Comparison of ENCODE assay signal across 26 cellular contexts in the genomic region with DNA sequence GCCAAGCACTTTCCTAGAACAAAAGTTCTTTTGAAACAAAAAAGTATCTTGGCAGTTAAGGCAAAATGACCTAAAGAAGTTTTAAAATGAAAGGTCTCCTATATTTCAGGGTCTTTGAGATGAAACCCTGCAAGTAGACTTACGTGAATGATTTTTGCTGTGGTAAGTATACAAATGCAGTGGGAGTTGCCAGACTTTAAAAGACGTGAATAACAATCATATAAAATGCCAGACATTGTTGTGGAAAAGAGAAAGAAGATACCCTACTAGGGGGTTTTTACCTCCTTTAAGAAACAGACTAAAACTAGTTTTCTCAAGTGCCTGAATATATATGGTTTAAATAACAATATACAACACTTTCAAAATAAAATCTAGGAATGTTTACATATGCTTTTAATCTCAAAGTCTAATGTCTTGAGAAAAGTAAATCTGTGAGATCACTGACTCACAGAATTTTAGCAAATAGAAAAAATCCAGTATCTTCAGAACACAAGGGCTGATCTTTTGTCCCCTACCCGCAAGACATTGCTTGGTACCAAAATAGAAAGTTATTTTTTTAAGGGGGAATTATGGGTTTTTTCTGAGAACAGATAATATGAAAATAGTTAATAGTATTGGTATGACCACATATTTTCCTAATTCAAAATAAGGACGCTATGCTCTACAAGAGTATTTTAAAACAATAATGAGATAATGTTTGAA. TPM values are rescaled to one million over a fixed set of nuclear protein-coding genes. Genes with fewer than 3 reads are reported as not detected.
DNase-seq lines count a peak whose midpoint lies in the region; ATAC-seq and TF ChIP-seq lines count a peak whose summit lies in the region.
"Had no signal": no experiment of that assay in that cellular context is flagged by ENCODE, and none has a peak within 500 bp of the region (broad histone marks: within the 10 kb centered on the region; RNA-seq: fewer than 3 reads in every experiment).

No MANE protein-coding gene starts in this region.

- H3K4me1 Mint-ChIP-seq in chondrocyte (ENCODE audit: low read depth): peaks cover 27% of the 10 kb centered on the region
- H3K4me1 Mint-ChIP-seq: activated naive CD4-positive, alpha-beta T cell treated with anti-CD3 and anti-CD28 coated beads, Interleukin-2, amount 10 ng/mL, durations not matched to agents 7 days and 5 days; stimulated activated naive CD8-positive, alpha-beta T cell treated with anti-CD3 and anti-CD28 coated beads, Interleukin-15, amount 100 ng/mL, for 72 hours had no signal

- DNase-seq in breast epithelium (ENCODE audit: low spot score in 2 of 2): no peak
- DNase-seq in mammary epithelial cell: no peak
- DNase-seq in chondrocyte (ENCODE audit: low spot score): no peak
- DNase-seq in thoracic aorta (ENCODE audit: low spot score): no peak
- DNase-seq in activated effector memory CD4-positive, alpha-beta T cell treated with Interleukin-2 at 50 U/mL for 16 hours: no peak
- no peak for DNase-seq in T-helper 2 cell
- no peak for DNase-seq in NCI-H1694 (lab: John Stamatoyannopoulos, UW)
- DNase-seq: activated CD8-positive, alpha-beta T cell treated with anti-CD3 and anti-CD28 coated beads, Interleukin-2, amount 10 ng/mL, durations not matched to agents 7 days and 5 days; activated naive CD4-positive, alpha-beta T cell treated with anti-CD3 and anti-CD28 coated beads, Interleukin-2, amount 10 ng/mL, durations not matched to agents 7 days and 5 days; activated T-cell treated with anti-CD3 and anti-CD28 coated beads, Interleukin-2, amount 50 U/mL, for 1 hour; colonic mucosa; DND-41; foreskin fibroblast; hippocampal formation; kidney; NCI-H1105; NCI-H2081 treated with DMSO at 0.1 percent for 48 hours; small intestine; stimulated activated CD4-positive, alpha-beta T cell treated with anti-CD3 and anti-CD28 coated beads, Interleukin-4, amount 100 ng/mL, for 24 hours; stimulated activated naive CD8-positive, alpha-beta T cell treated with anti-CD3 and anti-CD28 coated beads, Interleukin-15, amount 100 ng/mL, for 72 hours; T1000; upper lobe of left lung had no signal

- no peaks in the 10 kb centered on the region for H4K20me1 ChIP-seq in mammary epithelial cell (ENCODE audit: insufficient read depth, low read length)

- H3K27me3 Mint-ChIP-seq in chondrocyte (ENCODE audit: low read depth): no peaks in the 10 kb centered on the region
- H3K27me3 Mint-ChIP-seq: stimulated activated naive CD8-positive, alpha-beta T cell treated with anti-CD3 and anti-CD28 coated beads, Interleukin-15, amount 100 ng/mL, for 72 hours had no signal

- no peak for TF ChIP-seq POLR2A in breast epithelium (IDR thresholded peaks at IDR 0.05)

- no peaks in the 10 kb centered on the region for H3K9me3 Mint-ChIP-seq in chondrocyte (ENCODE audit: low read depth)
- H3K9me3 Mint-ChIP-seq: activated naive CD4-positive, alpha-beta T cell treated with anti-CD3 and anti-CD28 coated beads, Interleukin-2, amount 10 ng/mL, durations not matched to agents 7 days and 5 days; natural killer cell treated with Interleukin-12 subunit alpha and Interleukin-12 subunit beta and Interleukin-15 and Interleukin-18, amount 100 ng/mL, for 72 hours; stimulated activated naive CD8-positive, alpha-beta T cell treated with anti-CD3 and anti-CD28 coated beads, Interleukin-15, amount 100 ng/mL, for 72 hours had no signal

- H3K27me3 ChIP-seq in breast epithelium: no peaks in the 10 kb centered on the region
- no peaks in the 10 kb centered on the region for H3K27me3 ChIP-seq in mammary epithelial cell (ENCODE audit: insufficient read depth, low read length)
- no peaks in the 10 kb centered on the region for H3K27me3 ChIP-seq in iPS-20b (ENCODE audit: insufficient read depth, low read length)
- no peaks in the 10 kb centered on the region for H3K27me3 ChIP-seq in thoracic aorta (replicated peaks; ENCODE audit: insufficient read depth)
- H3K27me3 ChIP-seq: colonic mucosa, upper lobe of left lung had no signal

- in situ Hi-C loops in mammary epithelial cell (cut with MboI; ENCODE audit: low sequenced_read_pairs in 2 of 2): no loop called here

- H3K4me3 ChIP-seq in breast epithelium (no peak overlapping the region), mammary epithelial cell (replicated peaks in 1 of 3; ENCODE audit: insufficient read depth in 1 of 3, low read depth in 2 of 3, low read length in 3 of 3) (no peak overlapping the region), iPS-20b (ENCODE audit: low read length) (peak overlapping the region; percentile 46), thoracic aorta (peak overlapping the region; percentile 53)
- H3K4me3 ChIP-seq: colonic mucosa, upper lobe of left lung had no signal

- dilution Hi-C loops in mammary epithelial cell (cut with HindIII; ENCODE audit: low sequenced_read_pairs): no loop called here

- no TSS peak for BruUV-seq in mammary epithelial cell (replicated peaks; lab: Mats Ljungman, UMichigan)

- H3K4me1 ChIP-seq in breast epithelium (no peaks in the 10 kb centered on the region), mammary epithelial cell (ENCODE audit: insufficient read depth, low read length) (no peaks in the 10 kb centered on the region), iPS-20b (ENCODE audit: insufficient read depth, low read length) (peaks cover 53% of the 10 kb centered on the region), thoracic aorta (ENCODE audit: control insufficient read depth in 1 of 2, low read depth in 2 of 2) (peaks cover 25 to 71% of the 10 kb centered on the region in 2 donors)
- H3K4me1 ChIP-seq: colonic mucosa had no signal

- no peak for TF ChIP-seq CTCF in breast epithelium (IDR thresholded peaks at IDR 0.05)
- TF ChIP-seq CTCF in mammary epithelial cell (conservative IDR thresholded peaks at IDR 0.05 in 1 of 2, IDR thresholded peaks at IDR 0.05 in 1 of 2; ENCODE audit: extremely low read depth in 1 of 2, insufficient read depth in 1 of 2, low read depth in 1 of 2, low read length in 2 of 2): no peak
- TF ChIP-seq CTCF in chondrocyte (IDR thresholded peaks at IDR 0.05): no peak
- TF ChIP-seq CTCF in thoracic aorta (IDR thresholded peaks at IDR 0.05): no peak

- H3K27ac ChIP-seq in breast epithelium (peak overlapping the region; percentile 38 to 50), mammary epithelial cell (ENCODE audit: insufficient read depth, low read depth, low read length) (no peak overlapping the region), iPS-20b (ENCODE audit: low read length) (peak overlapping the region; percentile 29), thoracic aorta (peak overlapping the region in 1 of 2 donors; percentile 37)
- H3K27ac ChIP-seq: 22Rv1, colonic mucosa, upper lobe of left lung had no signal

- H3K27ac Mint-ChIP-seq in chondrocyte (ENCODE audit: unreplicated experiment): peak overlapping the region; percentile 66
- H3K27ac Mint-ChIP-seq: activated CD8-positive, alpha-beta T cell treated with anti-CD3 and anti-CD28 coated beads, Interleukin-2, amount 10 ng/mL, durations not matched to agents 7 days and 5 days; activated naive CD4-positive, alpha-beta T cell treated with anti-CD3 and anti-CD28 coated beads, Interleukin-2, amount 10 ng/mL, durations not matched to agents 7 days and 5 days; natural killer cell treated with Interleukin-12 subunit alpha and Interleukin-12 subunit beta and Interleukin-15 and Interleukin-18, amount 100 ng/mL, for 72 hours; stimulated activated naive CD8-positive, alpha-beta T cell treated with anti-CD3 and anti-CD28 coated beads, Interleukin-15, amount 100 ng/mL, for 72 hours had no signal

- WGBS in mammary epithelial cell (ENCODE audit: low coverage, missing lambda C conversion rate): 89% methylated on average over 4 of the region's 4 CpGs

- no peak overlapping the region for H2AFZ ChIP-seq in mammary epithelial cell (ENCODE audit: low read depth, low read length)

- no peaks in the 10 kb centered on the region for H3K79me2 ChIP-seq in mammary epithelial cell (ENCODE audit: insufficient read depth, low read length)

- no peak for ATAC-seq in thoracic aorta (ENCODE audit: insufficient number of reproducible peaks, low FRiP score, low read depth)
- ATAC-seq: activated CD4-positive, CD25-positive, alpha-beta regulatory T cell treated with anti-CD3 and anti-CD28 coated beads, Interleukin-2, amount 50 U/mL, for 24 hours; activated CD8-positive, alpha-beta T cell treated with anti-CD3 and anti-CD28 coated beads, Interleukin-2, amount 10 ng/mL, durations not matched to agents 7 days and 5 days; natural killer cell treated with Interleukin-12 subunit alpha and Interleukin-12 subunit beta and Interleukin-15 and Interleukin-18, amount 100 ng/mL, for 72 hours; stimulated activated naive CD8-positive, alpha-beta T cell treated with anti-CD3 and anti-CD28 coated beads, Interleukin-15, amount 100 ng/mL, for 72 hours had no signal

- CTCF ChIA-PET in mammary epithelial cell (lab: Charles Lee; ENCODE audit: low non-redundant PET): no interaction called here

- H3K4me2 ChIP-seq in mammary epithelial cell (ENCODE audit: insufficient read depth, low read depth, low read length): no peak overlapping the region

- H3K36me3 ChIP-seq in breast epithelium: no peaks in the 10 kb centered on the region
- H3K36me3 ChIP-seq in mammary epithelial cell (ENCODE audit: insufficient read depth, low read length): no peaks in the 10 kb centered on the region
- no peaks in the 10 kb centered on the region for H3K36me3 ChIP-seq in iPS-20b (ENCODE audit: insufficient read depth, low read depth, low read length)
- H3K36me3 ChIP-seq in thoracic aorta: peaks cover 9% of the 10 kb centered on the region
- H3K36me3 ChIP-seq: colonic mucosa, upper lobe of left lung had no signal

- H3K9me3 ChIP-seq in breast epithelium: no peaks in the 10 kb centered on the region
- H3K9me3 ChIP-seq in mammary epithelial cell (replicated peaks; ENCODE audit: insufficient read depth, low read length): no peaks in the 10 kb centered on the region
- no peaks in the 10 kb centered on the region for H3K9me3 ChIP-seq in iPS-20b (ENCODE audit: insufficient read depth, low read depth, low read length)
- H3K9me3 ChIP-seq in thoracic aorta: no peaks in the 10 kb centered on the region
- H3K9me3 ChIP-seq: colonic mucosa, upper lobe of left lung had no signal

- H3K9ac ChIP-seq in mammary epithelial cell (ENCODE audit: insufficient read depth, low read length) (no peak overlapping the region), iPS-20b (ENCODE audit: low read depth, low read length) (peak overlapping the region; percentile 2; the same call in 1 of the 2 replicates)

- H3K36me3 Mint-ChIP-seq in chondrocyte (ENCODE audit: low read depth): peaks cover 4% of the 10 kb centered on the region
- H3K36me3 Mint-ChIP-seq: activated naive CD4-positive, alpha-beta T cell treated with anti-CD3 and anti-CD28 coated beads, Interleukin-2, amount 10 ng/mL, durations not matched to agents 7 days and 5 days; natural killer cell treated with Interleukin-12 subunit alpha and Interleukin-12 subunit beta and Interleukin-15 and Interleukin-18, amount 100 ng/mL, for 72 hours had no signal

- H3K4me3 Mint-ChIP-seq in chondrocyte (ENCODE audit: unreplicated experiment): no peak overlapping the region
- H3K4me3 Mint-ChIP-seq: activated CD8-positive, alpha-beta T cell treated with anti-CD3 and anti-CD28 coated beads, Interleukin-2, amount 10 ng/mL, durations not matched to agents 7 days and 5 days; activated naive CD4-positive, alpha-beta T cell treated with anti-CD3 and anti-CD28 coated beads, Interleukin-2, amount 10 ng/mL, durations not matched to agents 7 days and 5 days; natural killer cell treated with Interleukin-12 subunit alpha and Interleukin-12 subunit beta and Interleukin-15 and Interleukin-18, amount 100 ng/mL, for 72 hours; stimulated activated naive CD8-positive, alpha-beta T cell treated with anti-CD3 and anti-CD28 coated beads, Interleukin-15, amount 100 ng/mL, for 72 hours had no signal

- intact Hi-C loops in breast epithelium (cut with DNase I; ENCODE audit: low total_unique reads) (no loop called here), mammary epithelial cell (cut with micrococcal nuclease) (no loop called here)

RNA-seq across cellular contexts. Expression of a gene that starts 29.5 kb away (rescaled TPM):
- total RNA-seq in breast epithelium (10 to 100 TPM in 1 of 3 donors, 1 to 10 TPM in 2; 1.4 to 19.3 (median 8.2) TPM), mammary epithelial cell (under 1 TPM in 1 of 2 donors, not detected in 1; 0.47 TPM), chondrocyte (23.9 to 34.5 TPM (median 32.0 TPM) in 3 replicates), thoracic aorta (10 to 100 TPM; 22.3 to 24.6 TPM)
- polyA plus RNA-seq in mammary epithelial cell: 0.12 TPM
- not detected for polyA minus RNA-seq in mammary epithelial cell

Comparison
In these comparisons a context has a peak if more than half of its experiments do, and no peak if none do; other contexts are left out.
1. H3K4me3 ChIP-seq: peak in iPS-20b (single experiment) and thoracic aorta (single experiment); none in breast epithelium (0 of 3) and mammary epithelial cell (0 of 3).